Comparison of ENCODE assay signal across 26 cellular contexts in the genomic region with DNA sequence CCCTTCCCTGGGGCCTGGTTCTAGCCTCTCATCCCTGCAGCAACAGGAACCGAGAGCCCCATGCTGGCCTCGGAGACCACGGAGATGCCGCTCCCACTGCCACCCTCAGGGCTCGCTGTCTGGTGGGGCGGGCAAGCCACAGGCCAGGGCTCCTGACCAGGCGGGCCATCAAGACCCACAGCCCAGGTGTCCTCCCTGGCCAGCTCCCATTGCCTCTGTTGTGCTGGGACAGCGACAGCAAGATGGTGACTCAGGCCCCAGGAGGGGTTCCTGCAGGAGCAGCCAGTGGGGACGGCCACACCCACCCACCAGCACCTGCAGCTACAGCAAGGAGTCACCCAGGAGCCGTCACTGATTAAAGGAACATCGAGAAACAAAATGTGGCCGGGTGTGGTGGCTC. TPM values are rescaled to one million over a fixed set of nuclear protein-coding genes. Genes with fewer than 3 reads are reported as not detected.
"Had no signal": no experiment of that assay in that cellular context is flagged by ENCODE, and none has a peak within 500 bp of the region (broad histone marks: within the 10 kb centered on the region; RNA-seq: fewer than 3 reads in every experiment).

No MANE protein-coding gene starts in this region.

- ATAC-seq: activated CD8-positive, alpha-beta T cell treated with anti-CD3 and anti-CD28 coated beads, Interleukin-2, amount 10 ng/mL, durations not matched to agents 7 days and 5 days; activated T-helper 17 cell treated with anti-CD3 and anti-CD28 coated beads, Interleukin-2, amount 50 U/mL, for 72 hours; effector memory CD8-positive, alpha-beta T cell; heart left ventricle; left cardiac atrium; stimulated activated naive CD8-positive, alpha-beta T cell treated with anti-CD3 and anti-CD28 coated beads, Interleukin-15, Interleukin-2, amounts not matched to agents 100 U/mL and 50 U/mL, for 24 hours had no signal

- H3K36me3 ChIP-seq: esophagus squamous epithelium, thyroid gland had no signal

- H3K4me3 Mint-ChIP-seq: activated CD8-positive, alpha-beta T cell treated with anti-CD3 and anti-CD28 coated beads, Interleukin-2, amount 10 ng/mL, durations not matched to agents 7 days and 5 days; activated naive CD8-positive, alpha-beta T cell treated with anti-CD3 and anti-CD28 coated beads for 36 hours; activated T-helper 17 cell treated with anti-CD3 and anti-CD28 coated beads, Interleukin-2, amount 50 U/mL, for 72 hours; central memory CD8-positive, alpha-beta T cell; effector memory CD8-positive, alpha-beta T cell; nephron progenitor cell had no signal

- H3K4me3 ChIP-seq: esophagus squamous epithelium, heart left ventricle, thyroid gland had no signal

- H3K27me3 ChIP-seq: esophagus squamous epithelium, heart left ventricle, thyroid gland had no signal

- H3K27ac Mint-ChIP-seq: activated CD8-positive, alpha-beta T cell treated with anti-CD3 and anti-CD28 coated beads, Interleukin-2, amount 10 ng/mL, durations not matched to agents 7 days and 5 days; activated naive CD8-positive, alpha-beta T cell treated with anti-CD3 and anti-CD28 coated beads for 36 hours; activated T-helper 17 cell treated with anti-CD3 and anti-CD28 coated beads, Interleukin-2, amount 50 U/mL, for 72 hours; effector memory CD8-positive, alpha-beta T cell; nephron progenitor cell had no signal

- H3K9me3 ChIP-seq: esophagus squamous epithelium, heart left ventricle, thyroid gland had no signal

- H3K27ac ChIP-seq: esophagus squamous epithelium, heart left ventricle had no signal

- DNase-seq: activated CD4-positive, alpha-beta T cell treated with anti-CD3 and anti-CD28 coated beads for 1 hour; activated CD4-positive, alpha-beta T cell treated with anti-CD3 and anti-CD28 coated beads, Interleukin-2, amount 50 U/mL, for 1 hour; activated CD8-positive, alpha-beta T cell treated with anti-CD3 and anti-CD28 coated beads, Interleukin-2, amount 10 ng/mL, durations not matched to agents 7 days and 5 days; activated naive CD4-positive, alpha-beta T cell; activated naive CD8-positive, alpha-beta T cell treated with anti-CD3 and anti-CD28 coated beads for 36 hours; effector memory CD8-positive, alpha-beta T cell; esophagus squamous epithelium; heart left ventricle; left cardiac atrium; nephron progenitor cell; occipital lobe; retina; stimulated activated CD4-positive, alpha-beta T cell treated with anti-CD3 and anti-CD28 coated beads, Interleukin-4, amount 100 ng/mL, for 24 hours; stimulated activated naive CD8-positive, alpha-beta T cell treated with anti-CD3 and anti-CD28 coated beads, Interleukin-15, Interleukin-2, amounts not matched to agents 100 U/mL and 50 U/mL, for 24 hours; substantia nigra; T-helper 1 cell; thyroid gland had no signal

- H3K36me3 Mint-ChIP-seq: activated naive CD8-positive, alpha-beta T cell treated with anti-CD3 and anti-CD28 coated beads for 36 hours had no signal

- FAIRE-seq: astrocyte, colon, endothelial cell of umbilical vein, islet of Langerhans, TTC549 had no signal

- H3K9me3 Mint-ChIP-seq: activated naive CD8-positive, alpha-beta T cell treated with anti-CD3 and anti-CD28 coated beads for 36 hours; activated T-helper 17 cell treated with anti-CD3 and anti-CD28 coated beads, Interleukin-2, amount 50 U/mL, for 72 hours; central memory CD8-positive, alpha-beta T cell; effector memory CD8-positive, alpha-beta T cell; nephron progenitor cell had no signal

- H3K27me3 Mint-ChIP-seq: activated naive CD8-positive, alpha-beta T cell treated with anti-CD3 and anti-CD28 coated beads for 36 hours; activated T-helper 17 cell treated with anti-CD3 and anti-CD28 coated beads, Interleukin-2, amount 50 U/mL, for 72 hours; central memory CD8-positive, alpha-beta T cell; effector memory CD8-positive, alpha-beta T cell had no signal

RNA-seq across cellular contexts. Expression of a gene that starts 7.4 kb away (rescaled TPM):
- total RNA-seq: activated CD8-positive, alpha-beta T cell treated with anti-CD3 and anti-CD28 coated beads, Interleukin-2, amount 10 ng/mL, durations not matched to agents 7 days and 5 days; activated naive CD8-positive, alpha-beta T cell treated with anti-CD3 and anti-CD28 coated beads for 36 hours; activated T-helper 17 cell treated with anti-CD3 and anti-CD28 coated beads, Interleukin-2, amount 50 U/mL, for 72 hours; dermis microvascular lymphatic vessel endothelial cell; endothelial cell of umbilical vein; mononuclear cell had no signal
- polyA plus RNA-seq: endothelial cell of umbilical vein had no signal

RNA-seq across cellular contexts. Expression of a gene that starts 12.9 kb away (rescaled TPM):
- total RNA-seq: activated T-helper 17 cell treated with anti-CD3 and anti-CD28 coated beads, Interleukin-2, amount 50 U/mL, for 72 hours had no signal

RNA-seq across cellular contexts. Expression of a gene that starts 45.7 kb away (rescaled TPM):
- total RNA-seq: activated naive CD8-positive, alpha-beta T cell treated with anti-CD3 and anti-CD28 coated beads for 36 hours; astrocyte; dermis microvascular lymphatic vessel endothelial cell; endothelial cell of umbilical vein had no signal
- polyA plus RNA-seq: endothelial cell of umbilical vein had no signal
